Comparison of ENCODE assay signal across 19 cellular contexts in genomic region chr4:40747436-40747835, GRCh38.
"Had no signal": no experiment of that assay in that cellular context is flagged by ENCODE, and none has a peak within 500 bp of the region (broad histone marks: within the 10 kb centered on the region; RNA-seq: fewer than 3 reads in every experiment).

No MANE protein-coding gene starts in this region.

- ATAC-seq: heart right ventricle; stimulated activated effector memory CD8-positive, alpha-beta T cell treated with anti-CD3 and anti-CD28 coated beads, Interleukin-12 subunit alpha, Interleukin-12 subunit beta, amount 100 ng/mL, for 72 hours had no signal

- H3K4me3 ChIP-seq: cardiac muscle cell, esophagus muscularis mucosa, heart right ventricle, left ventricle myocardium inferior, sigmoid colon, stomach had no signal

- DNase-seq: activated B cell treated with CpG ODN at 0.5 μM for 24 hours; activated CD4-positive, alpha-beta memory T cell treated with anti-CD3 and anti-CD28 coated beads for 36 hours; activated CD4-positive, alpha-beta T cell treated with anti-CD3 and anti-CD28 coated beads for 4 hours; activated T-cell treated with anti-CD3 and anti-CD28 coated beads for 4 hours; amniotic stem cell; dermis blood vessel endothelial cell; effector memory CD4-positive, alpha-beta T cell; heart right ventricle; left ventricle myocardium inferior; mammary epithelial cell; nephron progenitor cell; nucleus accumbens; posterior cingulate gyrus; sigmoid colon; stimulated activated CD4-positive, alpha-beta T cell treated with anti-CD3 and anti-CD28 coated beads, Interleukin-4, amount 100 ng/mL, for 24 hours; stomach had no signal

- H3K27me3 ChIP-seq: cardiac muscle cell, sigmoid colon had no signal

- H3K36me3 ChIP-seq: cardiac muscle cell, esophagus muscularis mucosa, heart right ventricle, left ventricle myocardium inferior, sigmoid colon, stomach had no signal

- H3K9me3 ChIP-seq: esophagus muscularis mucosa, heart right ventricle, left ventricle myocardium inferior, sigmoid colon, stomach had no signal
